In genomic region chr13:74027161-74027779, GRCh38 we compare ENCODE assay signal across 9 cellular contexts.
A peak's percentile ranks its signal among the peaks of the same experiment; 100 is the strongest.
DNase-seq lines count a peak whose midpoint lies in the region; ATAC-seq and TF ChIP-seq lines count a peak whose summit lies in the region.
"Had no signal": no experiment of that assay in that cellular context is flagged by ENCODE, and none has a peak within 500 bp of the region (broad histone marks: within the 10 kb centered on the region; RNA-seq: fewer than 3 reads in every experiment).

No MANE protein-coding gene starts in this region.

- no peak for TF ChIP-seq CTCF in natural killer cell (IDR thresholded peaks at IDR 0.05)
- TF ChIP-seq CTCF in foreskin fibroblast (IDR thresholded peaks at IDR 0.05; ENCODE audit: low read depth, low read length) = no peak

- H3K36me3 ChIP-seq in HUES64 (ENCODE audit: insufficient read depth, low read length) = no peaks in the 10 kb centered on the region

- H3K27ac ChIP-seq in HUES64 (ENCODE audit: low read depth, low read length) = peak overlapping the region; percentile 69
- H3K27ac ChIP-seq: A549 had no signal

- H3K27ac Mint-ChIP-seq in natural killer cell = peak overlapping the region; percentile 90

- no peaks in the 10 kb centered on the region for H3K9me3 ChIP-seq in HUES64 (ENCODE audit: insufficient read depth, low read depth, low read length)
- H3K9me3 ChIP-seq: A549 had no signal

- H3K4me1 Mint-ChIP-seq in natural killer cell = peaks cover 68 to 82% of the 10 kb centered on the region in 2 donors

- no peaks in the 10 kb centered on the region for H3K27me3 Mint-ChIP-seq in natural killer cell (ENCODE audit: low read depth in 2 of 2)

- intact Hi-C loops in natural killer cell (cut with micrococcal nuclease) = loop anchor here (1.0 to 5.0 kb wide), 7 partner anchors 35 to 260 kb away; no protein-coding TSS in a partner anchor

- WGBS in HUES64 = 12% methylated on average over 2 of the region's 4 CpGs

- H3K9ac ChIP-seq in HUES64 (ENCODE audit: low read depth, low read length) = peak overlapping the region; percentile 65; the same call in 1 of the 2 replicates

- peak overlapping the region; percentile 44 for H3K4me3 ChIP-seq in HUES64 (ENCODE audit: low read length)
- H3K4me3 ChIP-seq in foreskin fibroblast (ENCODE audit: low read depth in 1 of 2, low read length in 2 of 2) = no peak overlapping the region
- H3K4me3 ChIP-seq: A549 had no signal

- H3K4me1 ChIP-seq in HUES64 (ENCODE audit: insufficient read depth, low read length) = peaks cover 59% of the 10 kb centered on the region
- H3K4me1 ChIP-seq: A549 had no signal

- DNase-seq in activated CD4-positive, CD25-positive, alpha-beta regulatory T cell (lab: John Stamatoyannopoulos, UW) = no peak
- no peak for DNase-seq in natural killer cell
- DNase-seq in NCI-H2196 treated with DMSO at 0.1 percent for 48 hours (lab: John Stamatoyannopoulos, UW; ENCODE audit: unreplicated experiment) = no peak
- DNase-seq in hippocampal formation (lab: John Stamatoyannopoulos, UW) = no peak
- DNase-seq in foreskin fibroblast = no peak

- no peaks in the 10 kb centered on the region for H3K9me3 Mint-ChIP-seq in natural killer cell

- no peaks in the 10 kb centered on the region for H3K27me3 ChIP-seq in HUES64 (ENCODE audit: insufficient read depth, low read length)

- ATAC-seq in activated CD4-positive, CD25-positive, alpha-beta regulatory T cell treated with anti-CD3 and anti-CD28 coated beads, Interleukin-2, amount 50 U/mL, for 24 hours = peak; percentile 14 to 33
- ATAC-seq in HG02588 (IDR thresholded peaks at IDR 0.05; ENCODE audit: unreplicated experiment) = peak; percentile 34
- peak; percentile 44 to 46 (median 45) for ATAC-seq in natural killer cell
- ATAC-seq: A549 had no signal

- peaks cover 12% of the 10 kb centered on the region for H3K36me3 Mint-ChIP-seq in natural killer cell

- H3K4me3 Mint-ChIP-seq in natural killer cell = peak overlapping the region; percentile 89
